ENCODE assay signal across 9 cellular contexts in the genomic region with DNA sequence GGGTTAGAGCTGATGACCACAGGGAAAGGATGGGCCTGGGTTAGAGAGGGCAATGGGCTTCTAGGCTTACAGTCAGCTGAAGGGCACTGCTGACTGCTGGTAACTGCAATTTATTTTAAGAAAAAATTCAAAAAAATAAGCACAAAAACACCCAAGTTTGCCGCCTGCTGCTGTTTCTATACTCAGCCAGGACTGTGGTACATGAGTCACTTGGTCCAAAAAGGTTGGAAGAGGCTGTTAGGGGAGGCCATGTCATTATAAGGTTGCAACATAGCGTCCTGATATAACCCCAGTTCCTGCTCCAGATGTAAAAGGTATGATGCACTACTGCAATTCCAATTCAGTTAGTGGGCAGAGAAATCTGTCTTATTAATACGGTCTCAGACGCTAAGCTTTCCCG.
A peak's percentile ranks its signal among the peaks of the same experiment; 100 is the strongest.
DNase-seq lines count a peak whose midpoint lies in the region; ATAC-seq, FAIRE-seq and TF ChIP-seq lines count a peak whose summit lies in the region.
"Had no signal": no experiment of that assay in that cellular context is flagged by ENCODE, and none has a peak within 500 bp of the region (broad histone marks: within the 10 kb centered on the region; RNA-seq: fewer than 3 reads in every experiment).

No MANE protein-coding gene starts in this region.

- CTCF ChIA-PET in activated CD8-positive, alpha-beta memory T cell treated with anti-CD3 and anti-CD28 coated beads, Interleukin-2, amount 10 ng/mL, durations not matched to agents 7 days and 5 days (lab: Charles Lee): interaction anchor here (0.5 to 2.5 kb wide), 7 partner anchors 9 to 198 kb away, joined by 3 to 7 read pairs (median 4); no protein-coding TSS in a partner anchor
- CTCF ChIA-PET in activated CD4-positive, alpha-beta memory T cell treated with anti-CD3 and anti-CD28 coated beads for 36 hours (lab: Charles Lee): interaction anchor here (1.6 kb wide), 1 partner anchor 14 kb away, joined by 4 read pairs; no protein-coding TSS in a partner anchor

- ATAC-seq in activated CD8-positive, alpha-beta memory T cell treated with anti-CD3 and anti-CD28 coated beads, Interleukin-2, amount 10 ng/mL, durations not matched to agents 7 days and 5 days: peak; percentile 21
- no peak for ATAC-seq in HG03457 (IDR thresholded peaks at IDR 0.05; ENCODE audit: unreplicated experiment)
- no peak for ATAC-seq in GM21576 (IDR thresholded peaks at IDR 0.05; ENCODE audit: unreplicated experiment)

- no peaks in the 10 kb centered on the region for H3K36me3 ChIP-seq in cardiac muscle cell

- intact Hi-C loops in activated CD4-positive, alpha-beta memory T cell treated with anti-CD3 and anti-CD28 coated beads for 36 hours (cut with micrococcal nuclease): no loop called here

- peak overlapping the region; percentile 58 for H3K27ac ChIP-seq in cardiac muscle cell

- H3K9me3 Mint-ChIP-seq in activated CD8-positive, alpha-beta memory T cell treated with anti-CD3 and anti-CD28 coated beads, Interleukin-2, amount 10 ng/mL, durations not matched to agents 7 days and 5 days (ENCODE audit: low read depth): no peaks in the 10 kb centered on the region
- no peaks in the 10 kb centered on the region for H3K9me3 Mint-ChIP-seq in activated CD4-positive, alpha-beta memory T cell treated with anti-CD3 and anti-CD28 coated beads for 36 hours

- no peak for TF ChIP-seq POLR2A in GM12891 (IDR thresholded peaks at IDR 0.05; ENCODE audit: low read depth, low read length)

- H3K27ac Mint-ChIP-seq in activated CD8-positive, alpha-beta memory T cell treated with anti-CD3 and anti-CD28 coated beads, Interleukin-2, amount 10 ng/mL, durations not matched to agents 7 days and 5 days: peak overlapping the region; percentile 52
- peak overlapping the region; percentile 91 for H3K27ac Mint-ChIP-seq in activated CD4-positive, alpha-beta memory T cell treated with anti-CD3 and anti-CD28 coated beads for 36 hours

- no peaks in the 10 kb centered on the region for H3K27me3 ChIP-seq in cardiac muscle cell

- POLR2A ChIA-PET in activated CD4-positive, alpha-beta memory T cell treated with anti-CD3 and anti-CD28 coated beads for 36 hours (lab: Charles Lee): interaction anchor here (0.7 to 14.5 kb wide), 4 partner anchors 8 to 165 kb away, joined by 3 to 407 read pairs (median 3); no protein-coding TSS in a partner anchor

- no peaks in the 10 kb centered on the region for H3K27me3 Mint-ChIP-seq in activated CD8-positive, alpha-beta memory T cell treated with anti-CD3 and anti-CD28 coated beads, Interleukin-2, amount 10 ng/mL, durations not matched to agents 7 days and 5 days
- H3K27me3 Mint-ChIP-seq in activated CD4-positive, alpha-beta memory T cell treated with anti-CD3 and anti-CD28 coated beads for 36 hours: no peaks in the 10 kb centered on the region

- TF ChIP-seq CTCF in cardiac muscle cell (IDR thresholded peaks at IDR 0.05; ENCODE audit: low read depth, low read length): no peak

- no peak overlapping the region for H3K4me3 Mint-ChIP-seq in activated CD8-positive, alpha-beta memory T cell treated with anti-CD3 and anti-CD28 coated beads, Interleukin-2, amount 10 ng/mL, durations not matched to agents 7 days and 5 days
- peak overlapping the region; percentile 54 for H3K4me3 Mint-ChIP-seq in activated CD4-positive, alpha-beta memory T cell treated with anti-CD3 and anti-CD28 coated beads for 36 hours

- FAIRE-seq in GM12891 (lab: Jason Lieb, UNC): no peak

- no peak for DNase-seq in activated CD8-positive, alpha-beta memory T cell treated with anti-CD3 and anti-CD28 coated beads, Interleukin-2, amount 10 ng/mL, durations not matched to agents 7 days and 5 days
- no peak for DNase-seq in activated CD8-positive, alpha-beta memory T cell treated with anti-CD3 and anti-CD28 coated beads, Interleukin-2, amount 50 U/mL, for 48 hours
- peak; percentile 63 for DNase-seq in activated CD4-positive, alpha-beta memory T cell treated with anti-CD3 and anti-CD28 coated beads for 36 hours
- DNase-seq in cardiac muscle cell (ENCODE audit: low read depth in 1 of 2, low spot score in 1 of 2) (peak in 1 of 2 donors; percentile 95), stromal cell of bone marrow (ENCODE audit: low read depth) (peak; percentile 93), GM12891 (ENCODE audit: insufficient read length, low spot score) (no peak)
- DNase-seq: stimulated activated CD4-positive, alpha-beta T cell treated with anti-CD3 and anti-CD28 coated beads, Interleukin-12 subunit alpha, Interleukin-12 subunit beta, amount 100 ng/mL, for 4 hours had no signal

- peaks cover 89% of the 10 kb centered on the region for H3K36me3 Mint-ChIP-seq in activated CD8-positive, alpha-beta memory T cell treated with anti-CD3 and anti-CD28 coated beads, Interleukin-2, amount 10 ng/mL, durations not matched to agents 7 days and 5 days
- H3K36me3 Mint-ChIP-seq in activated CD4-positive, alpha-beta memory T cell treated with anti-CD3 and anti-CD28 coated beads for 36 hours: peaks cover 94% of the 10 kb centered on the region

- H3K4me1 ChIP-seq in cardiac muscle cell (ENCODE audit: low read depth): peaks cover 52% of the 10 kb centered on the region

- H3K4me3 ChIP-seq in cardiac muscle cell: no peak overlapping the region

- peaks cover 94% of the 10 kb centered on the region for H3K4me1 Mint-ChIP-seq in activated CD8-positive, alpha-beta memory T cell treated with anti-CD3 and anti-CD28 coated beads, Interleukin-2, amount 10 ng/mL, durations not matched to agents 7 days and 5 days
- H3K4me1 Mint-ChIP-seq in activated CD4-positive, alpha-beta memory T cell treated with anti-CD3 and anti-CD28 coated beads for 36 hours (ENCODE audit: low read depth): peaks cover 96% of the 10 kb centered on the region

- H3K9me3 ChIP-seq in cardiac muscle cell (ENCODE audit: low read depth): no peaks in the 10 kb centered on the region

TF ChIP-seq in GM12891, 5 proteins besides CTCF, POLR2A, EP300 and RAD21:
- TF ChIP-seq TAF1 (IDR thresholded peaks at IDR 0.05; ENCODE audit: low read depth, low read length) (no peak), POU2F2 (IDR thresholded peaks at IDR 0.05; ENCODE audit: low read depth, low read length) (no peak), SPI1 (IDR thresholded peaks at IDR 0.05; ENCODE audit: low read depth, low read length) (no peak), PAX5 (IDR thresholded peaks at IDR 0.05; ENCODE audit: insufficient read depth, low read length, severe bottlenecking) (no peak), POLR2AphosphoS5 (IDR thresholded peaks at IDR 0.05; ENCODE audit: low read depth, low read length) (no peak)
TF ChIP-seq in GM12891: peak in this region for 0.

Comparison
In these comparisons a context has a peak if more than half of its experiments do, and no peak if none do; other contexts are left out.
1. DNase-seq: peak in activated CD4-positive, alpha-beta memory T cell treated with anti-CD3 and anti-CD28 coated beads for 36 hours (single experiment) and stromal cell of bone marrow (single experiment); none in activated CD8-positive, alpha-beta memory T cell treated with anti-CD3 and anti-CD28 coated beads, Interleukin-2, amount 10 ng/mL, durations not matched to agents 7 days and 5 days (single experiment), activated CD8-positive, alpha-beta memory T cell treated with anti-CD3 and anti-CD28 coated beads, Interleukin-2, amount 50 U/mL, for 48 hours (single experiment) and GM12891 (single experiment).